8 cellular contexts compared by ENCODE assay signal in genomic region chr4:242121-242848, GRCh38.
DNase-seq lines count a peak whose midpoint lies in the region; ATAC-seq and TF ChIP-seq lines count a peak whose summit lies in the region.

No MANE protein-coding gene starts in this region.

- H3K27me3 ChIP-seq in BLaER1 treated with 17β-estradiol and CSF1 and Interleukin-3, amounts not matched to agents 10 nM and 100 nM = no peaks in the 10 kb centered on the region
- H3K27me3 ChIP-seq in liver (ENCODE audit: control insufficient read depth in 4 of 4, insufficient read depth in 4 of 4, low read length in 3 of 4) = no peaks in the 10 kb centered on the region

- TF ChIP-seq RAD21 in liver (IDR thresholded peaks at IDR 0.05) = peak; percentile 98

- WGBS in liver = 15% methylated on average over 15 of the region's 15 CpGs

- peak overlapping the region; percentile 68 to 83 (median 79) for H3K9ac ChIP-seq in BLaER1 treated with 17β-estradiol and CSF1 and Interleukin-3, amounts not matched to agents 10 nM and 100 nM
- no peak overlapping the region for H3K9ac ChIP-seq in liver (ENCODE audit: low read depth in 1 of 2, low read length in 2 of 2)

- ATAC-seq in GM21447 (IDR thresholded peaks at IDR 0.05; ENCODE audit: unreplicated experiment) (peak; percentile 67), HG03039 (IDR thresholded peaks at IDR 0.05; ENCODE audit: unreplicated experiment) (no peak)

- peaks cover 10 to 42% (median 33%) of the 10 kb centered on the region in 10 experiments for H3K4me1 ChIP-seq in BLaER1 treated with 17β-estradiol and CSF1 and Interleukin-3, amounts not matched to agents 10 nM and 100 nM
- peaks cover 0 to 4% (median 1%) of the 10 kb centered on the region in 4 donors for H3K4me1 ChIP-seq in liver (ENCODE audit: control insufficient read depth in 4 of 4, insufficient read depth in 4 of 4, low read length in 3 of 4)

- DNase-seq in NCI-H187 (lab: John Stamatoyannopoulos, UW) = peak; percentile 66 to 75
- DNase-seq in activated CD4-positive, alpha-beta T cell treated with anti-CD3 and anti-CD28 coated beads for 1 hour = peak; percentile 58
- DNase-seq in choroid plexus epithelial cell (ENCODE audit: low read depth) = peak; percentile 74
- peak; percentile 26 to 48 (median 46) for DNase-seq in stimulated activated CD4-positive, alpha-beta T cell treated with anti-CD3 and anti-CD28 coated beads, TNF-alpha, amount 100 ng/mL, for 24 hours (ENCODE audit: low read depth in 3 of 3)

- no peaks in the 10 kb centered on the region for H4K20me1 ChIP-seq in BLaER1 treated with 17β-estradiol and CSF1 and Interleukin-3, amounts not matched to agents 10 nM and 100 nM

- H3K4me2 ChIP-seq in BLaER1 treated with 17β-estradiol and CSF1 and Interleukin-3, amounts not matched to agents 10 nM and 100 nM = peak overlapping the region; percentile 89 to 99 (median 94)

- peaks cover 47 to 63% (median 51%) of the 10 kb centered on the region in 11 experiments for H3K9me3 ChIP-seq in BLaER1 treated with 17β-estradiol and CSF1 and Interleukin-3, amounts not matched to agents 10 nM and 100 nM (replicated peaks in 1 of 11)
- H3K9me3 ChIP-seq in liver (ENCODE audit: control insufficient read depth in 4 of 4, low read length in 3 of 4) = peaks cover 0 to 3% (median 0%) of the 10 kb centered on the region in 4 donors

- peaks cover 0 to 24% (median 15%) of the 10 kb centered on the region in 11 experiments; a peak in 16 of 22 replicates for H3K36me3 ChIP-seq in BLaER1 treated with 17β-estradiol and CSF1 and Interleukin-3, amounts not matched to agents 10 nM and 100 nM
- no peaks in the 10 kb centered on the region for H3K36me3 ChIP-seq in liver (ENCODE audit: control insufficient read depth in 4 of 4, insufficient read depth in 3 of 4, low read depth in 1 of 4, low read length in 3 of 4)

- peak overlapping the region; percentile 53 to 70 (median 58) for H3K4me3 ChIP-seq in BLaER1 treated with 17β-estradiol and CSF1 and Interleukin-3, amounts not matched to agents 10 nM and 100 nM
- peak overlapping the region; percentile 50 for H3K4me3 ChIP-seq in choroid plexus epithelial cell (ENCODE audit: low read depth, low read length)
- H3K4me3 ChIP-seq in liver (ENCODE audit: low read depth in 1 of 3, low read length in 3 of 3) = peak overlapping the region; percentile 52 to 85 (median 55)

- peak overlapping the region; percentile 49 to 90 (median 86); a peak in 21 of 22 replicates for H3K27ac ChIP-seq in BLaER1 treated with 17β-estradiol and CSF1 and Interleukin-3, amounts not matched to agents 10 nM and 100 nM
- H3K27ac ChIP-seq in liver (ENCODE audit: low read depth in 1 of 2, low read length in 2 of 2) = no peak overlapping the region

- peak; percentile 65 for TF ChIP-seq CTCF in choroid plexus epithelial cell (conservative IDR thresholded peaks at IDR 0.05; ENCODE audit: low read depth, low read length)
- peak; percentile 95 for TF ChIP-seq CTCF in liver (IDR thresholded peaks at IDR 0.05; ENCODE audit: low read depth, low read length, missing input control)

TF ChIP-seq in liver, 16 proteins besides CTCF, POLR2A, EP300 and RAD21:
- no peak for TF ChIP-seq EGR1 (IDR thresholded peaks at IDR 0.05; ENCODE audit: low read depth in 2 of 2)
- peak; percentile 88 for TF ChIP-seq FOXA2 (IDR thresholded peaks at IDR 0.05)
- peak; percentile 82 for TF ChIP-seq FOXA1 (IDR thresholded peaks at IDR 0.05)

Comparison
In these comparisons a context has a peak if more than half of its experiments do, and no peak if none do; other contexts are left out.
1. H3K27ac ChIP-seq: peak in BLaER1 treated with 17β-estradiol and CSF1 and Interleukin-3, amounts not matched to agents 10 nM and 100 nM (11 of 11); none in liver (0 of 2).
2. H3K9ac ChIP-seq: peak in BLaER1 treated with 17β-estradiol and CSF1 and Interleukin-3, amounts not matched to agents 10 nM and 100 nM (11 of 11); none in liver (0 of 2).
3. Peak in every context shown above with its lines, with median percentiles within 50 percentile points of each other: H3K4me3 ChIP-seq and DNase-seq.